ENCODE assay signal across 1 cellular context in genomic region chr2:59932341-59932740, GRCh38.
TF ChIP-seq lines count a peak whose summit lies in the region.

No MANE protein-coding gene starts in this region.

TF ChIP-seq in GM12878, 131 proteins besides CTCF, POLR2A, EP300 and RAD21:
- TF ChIP-seq SKIL (IDR thresholded peaks at IDR 0.05; ENCODE audit: low read depth, poor library complexity, severe bottlenecking) (no peak), ZSCAN29 (IDR thresholded peaks at IDR 0.05) (no peak), GABPA (IDR thresholded peaks at IDR 0.05; ENCODE audit: low read depth) (no peak), E2F4 (IDR thresholded peaks at IDR 0.05; ENCODE audit: low read depth, low read length) (no peak), NRF1 (conservative IDR thresholded peaks at IDR 0.05; ENCODE audit: low read depth, low read length) (no peak), RCOR1 (conservative IDR thresholded peaks at IDR 0.05; ENCODE audit: low read depth, low read length) (no peak), IRF4 (IDR thresholded peaks at IDR 0.05; ENCODE audit: low read depth, low read length) (no peak), SMARCA5 (IDR thresholded peaks at IDR 0.05) (no peak), TCF7 (IDR thresholded peaks at IDR 0.05; ENCODE audit: borderline replicate concordance) (no peak), RAD51 (IDR thresholded peaks at IDR 0.05) (no peak), ZNF24 (IDR thresholded peaks at IDR 0.05) (no peak), CREB1 (IDR thresholded peaks at IDR 0.05; ENCODE audit: low read depth) (no peak), TARDBP (IDR thresholded peaks at IDR 0.05; ENCODE audit: borderline replicate concordance) (no peak), KLF5 (IDR thresholded peaks at IDR 0.05; ENCODE audit: partially characterized antibody) (no peak), ELK1 (IDR thresholded peaks at IDR 0.05; ENCODE audit: low read depth, low read length) (no peak), BMI1 (IDR thresholded peaks at IDR 0.05; ENCODE audit: borderline replicate concordance) (no peak), NR2C1 (IDR thresholded peaks at IDR 0.05) (no peak), SUZ12 (IDR thresholded peaks at IDR 0.05; ENCODE audit: unreplicated experiment) (no peak), PRDM15 (CRISPR knock-in tag; IDR thresholded peaks at IDR 0.05) (no peak)
